1 cellular context compared by ENCODE assay signal in the genomic region with DNA sequence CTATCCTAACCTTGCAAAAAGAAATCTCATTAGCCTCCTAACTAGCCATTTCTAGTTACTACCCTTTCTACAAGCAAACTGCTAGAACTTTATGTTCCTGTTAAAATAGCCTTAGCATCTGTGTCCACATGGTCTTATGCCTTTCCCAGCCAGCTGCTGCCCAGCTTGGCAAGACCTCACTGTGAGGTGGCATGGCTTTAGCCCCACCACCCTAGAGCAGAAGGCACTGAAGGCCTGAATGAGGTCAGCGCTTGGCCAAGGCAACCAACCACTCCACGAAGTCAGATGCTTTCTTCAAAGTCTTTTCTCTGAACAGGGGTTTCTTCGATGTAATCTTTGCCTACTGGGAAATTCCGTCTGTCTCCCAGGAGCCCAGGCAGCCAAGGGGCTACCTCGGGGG.
TF ChIP-seq lines count a peak whose summit lies in the region.

No MANE protein-coding gene starts in this region.

TF ChIP-seq in WTC11, 78 proteins besides CTCF, POLR2A, EP300 and RAD21 (continued from another document):
- TF ChIP-seq, protein P1, sequence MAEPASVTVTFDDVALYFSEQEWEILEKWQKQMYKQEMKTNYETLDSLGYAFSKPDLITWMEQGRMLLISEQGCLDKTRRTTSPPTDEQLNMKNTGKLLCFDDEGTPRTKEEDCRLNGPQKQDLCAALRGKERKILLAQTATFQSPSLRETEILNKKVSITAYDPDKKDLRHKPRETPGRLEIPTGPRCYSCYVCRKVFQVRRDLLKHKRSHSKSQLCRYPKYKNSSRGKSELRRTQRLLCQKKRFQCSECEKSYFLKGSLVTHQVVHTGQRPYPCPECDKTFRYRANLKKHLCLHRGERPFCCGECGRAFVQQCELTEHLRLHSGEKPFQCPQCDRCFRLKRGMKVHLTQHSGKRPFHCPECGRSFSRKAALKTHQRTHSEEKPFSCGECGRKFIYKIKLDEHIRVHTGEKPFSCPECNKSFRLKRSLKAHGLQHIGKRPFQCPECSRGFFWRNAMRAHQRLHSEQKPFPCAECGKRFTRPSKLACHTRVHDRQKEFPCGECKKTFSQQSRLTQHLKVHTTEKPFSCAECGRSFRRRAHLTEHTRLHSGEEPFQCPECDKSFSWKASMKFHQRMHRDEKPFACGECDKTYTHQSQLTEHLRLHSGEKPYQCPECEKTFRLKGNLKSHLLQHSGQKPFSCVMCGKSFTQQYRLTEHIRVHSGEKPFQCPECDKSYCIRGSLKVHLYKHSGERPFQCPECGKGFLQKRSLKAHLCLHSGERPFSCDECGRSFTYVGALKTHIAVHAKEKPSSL (CRISPR knock-in tag; conservative IDR thresholded peaks at IDR 0.05), result no peak
- TF ChIP-seq IRF2 (CRISPR knock-in tag; IDR thresholded peaks at IDR 0.05; ENCODE audit: borderline replicate concordance, low read depth), result no peak
- TF ChIP-seq, protein P2, sequence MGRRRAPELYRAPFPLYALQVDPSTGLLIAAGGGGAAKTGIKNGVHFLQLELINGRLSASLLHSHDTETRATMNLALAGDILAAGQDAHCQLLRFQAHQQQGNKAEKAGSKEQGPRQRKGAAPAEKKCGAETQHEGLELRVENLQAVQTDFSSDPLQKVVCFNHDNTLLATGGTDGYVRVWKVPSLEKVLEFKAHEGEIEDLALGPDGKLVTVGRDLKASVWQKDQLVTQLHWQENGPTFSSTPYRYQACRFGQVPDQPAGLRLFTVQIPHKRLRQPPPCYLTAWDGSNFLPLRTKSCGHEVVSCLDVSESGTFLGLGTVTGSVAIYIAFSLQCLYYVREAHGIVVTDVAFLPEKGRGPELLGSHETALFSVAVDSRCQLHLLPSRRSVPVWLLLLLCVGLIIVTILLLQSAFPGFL (CRISPR knock-in tag; IDR thresholded peaks at IDR 0.05; ENCODE audit: borderline replicate concordance), result no peak
- TF ChIP-seq, protein P3, sequence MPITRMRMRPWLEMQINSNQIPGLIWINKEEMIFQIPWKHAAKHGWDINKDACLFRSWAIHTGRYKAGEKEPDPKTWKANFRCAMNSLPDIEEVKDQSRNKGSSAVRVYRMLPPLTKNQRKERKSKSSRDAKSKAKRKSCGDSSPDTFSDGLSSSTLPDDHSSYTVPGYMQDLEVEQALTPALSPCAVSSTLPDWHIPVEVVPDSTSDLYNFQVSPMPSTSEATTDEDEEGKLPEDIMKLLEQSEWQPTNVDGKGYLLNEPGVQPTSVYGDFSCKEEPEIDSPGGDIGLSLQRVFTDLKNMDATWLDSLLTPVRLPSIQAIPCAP (CRISPR knock-in tag; IDR thresholded peaks at IDR 0.05), result no peak
